1 cellular context compared by ENCODE assay signal in the genomic region with DNA sequence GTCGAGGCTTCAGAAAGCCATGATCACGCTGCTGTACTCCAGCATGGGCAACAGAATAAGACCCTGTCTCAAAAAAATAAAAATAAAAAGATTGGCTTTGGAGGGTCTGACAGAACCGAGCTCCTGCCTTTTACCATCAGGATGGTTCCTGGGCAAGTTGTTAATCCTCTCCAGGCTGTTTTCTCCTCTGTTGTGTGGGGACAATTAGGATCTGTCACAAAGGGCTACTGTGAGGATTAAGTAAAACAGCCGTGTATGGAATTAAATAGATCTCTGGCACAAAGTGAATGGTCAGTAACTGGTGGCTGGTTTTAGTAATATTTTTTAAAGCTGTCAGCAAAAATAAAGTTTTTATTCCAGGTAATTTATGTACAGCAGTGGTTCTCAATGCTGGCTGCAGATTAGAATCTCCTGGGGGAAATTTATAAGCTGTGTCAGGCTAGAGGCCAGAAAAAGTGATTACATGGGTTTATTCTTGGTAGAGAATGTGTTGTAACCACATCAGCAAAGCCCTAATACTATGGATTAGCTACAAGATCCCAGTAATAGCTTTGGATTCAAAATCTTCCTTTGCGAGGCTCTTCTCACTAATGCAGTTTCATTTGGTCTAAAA.
TF ChIP-seq lines count a peak whose summit lies in the region.

No MANE protein-coding gene starts in this region.

TF ChIP-seq in SK-N-SH treated with all-trans-retinoic acid at 6 μM for 48 hours, 23 proteins besides CTCF, POLR2A, EP300 and RAD21 (continued from another document):
- TF ChIP-seq, protein P1, sequence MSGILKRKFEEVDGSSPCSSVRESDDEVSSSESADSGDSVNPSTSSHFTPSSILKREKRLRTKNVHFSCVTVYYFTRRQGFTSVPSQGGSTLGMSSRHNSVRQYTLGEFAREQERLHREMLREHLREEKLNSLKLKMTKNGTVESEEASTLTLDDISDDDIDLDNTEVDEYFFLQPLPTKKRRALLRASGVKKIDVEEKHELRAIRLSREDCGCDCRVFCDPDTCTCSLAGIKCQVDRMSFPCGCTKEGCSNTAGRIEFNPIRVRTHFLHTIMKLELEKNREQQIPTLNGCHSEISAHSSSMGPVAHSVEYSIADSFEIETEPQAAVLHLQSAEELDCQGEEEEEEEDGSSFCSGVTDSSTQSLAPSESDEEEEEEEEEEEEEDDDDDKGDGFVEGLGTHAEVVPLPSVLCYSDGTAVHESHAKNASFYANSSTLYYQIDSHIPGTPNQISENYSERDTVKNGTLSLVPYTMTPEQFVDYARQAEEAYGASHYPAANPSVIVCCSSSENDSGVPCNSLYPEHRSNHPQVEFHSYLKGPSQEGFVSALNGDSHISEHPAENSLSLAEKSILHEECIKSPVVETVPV (CRISPR knock-in tag; IDR thresholded peaks at IDR 0.05), result no peak
- TF ChIP-seq, protein P2, sequence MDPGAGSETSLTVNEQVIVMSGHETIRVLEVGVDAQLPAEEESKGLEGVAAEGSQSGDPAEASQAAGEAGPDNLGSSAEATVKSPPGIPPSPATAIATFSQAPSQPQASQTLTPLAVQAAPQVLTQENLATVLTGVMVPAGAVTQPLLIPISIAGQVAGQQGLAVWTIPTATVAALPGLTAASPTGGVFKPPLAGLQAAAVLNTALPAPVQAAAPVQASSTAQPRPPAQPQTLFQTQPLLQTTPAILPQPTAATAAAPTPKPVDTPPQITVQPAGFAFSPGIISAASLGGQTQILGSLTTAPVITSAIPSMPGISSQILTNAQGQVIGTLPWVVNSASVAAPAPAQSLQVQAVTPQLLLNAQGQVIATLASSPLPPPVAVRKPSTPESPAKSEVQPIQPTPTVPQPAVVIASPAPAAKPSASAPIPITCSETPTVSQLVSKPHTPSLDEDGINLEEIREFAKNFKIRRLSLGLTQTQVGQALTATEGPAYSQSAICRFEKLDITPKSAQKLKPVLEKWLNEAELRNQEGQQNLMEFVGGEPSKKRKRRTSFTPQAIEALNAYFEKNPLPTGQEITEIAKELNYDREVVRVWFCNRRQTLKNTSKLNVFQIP (CRISPR knock-in tag; IDR thresholded peaks at IDR 0.05; ENCODE audit: borderline replicate concordance, low read depth), result no peak
- TF ChIP-seq SNAI2 (CRISPR knock-in tag; IDR thresholded peaks at IDR 0.05) (no peak), ISL1 (CRISPR knock-in tag; IDR thresholded peaks at IDR 0.05) (peak; percentile 76)
